39 cellular contexts compared by ENCODE assay signal in the genomic region with DNA sequence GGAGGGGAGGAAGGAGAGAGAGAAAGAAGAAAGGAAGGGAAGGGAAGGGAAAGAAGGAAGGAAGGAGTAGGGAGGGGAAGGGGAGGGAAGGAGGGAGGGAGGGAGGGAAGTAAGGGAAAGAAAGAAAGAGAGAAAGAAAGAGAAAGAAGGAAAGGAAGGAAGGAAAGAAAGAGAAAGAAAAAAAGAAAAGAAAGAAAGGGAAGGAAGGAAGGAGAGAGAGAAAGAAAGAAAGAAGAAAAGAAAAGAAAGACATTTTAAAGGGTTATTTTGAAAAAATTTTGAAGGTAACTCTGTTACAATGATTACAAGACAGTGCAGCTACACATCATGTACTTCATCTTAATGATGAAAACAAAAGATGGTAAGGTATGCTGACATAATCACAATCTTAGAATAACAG. TPM values are rescaled to one million over a fixed set of nuclear protein-coding genes. Genes with fewer than 3 reads are reported as not detected.
"Had no signal": no experiment of that assay in that cellular context is flagged by ENCODE, and none has a peak within 500 bp of the region (broad histone marks: within the 10 kb centered on the region; RNA-seq: fewer than 3 reads in every experiment).

No MANE protein-coding gene starts in this region.

- DNase-seq: activated effector memory CD4-positive, alpha-beta T cell treated with anti-CD3 and anti-CD28 coated beads, Interleukin-2, amount 50 U/mL, for 16 hours; activated effector memory CD4-positive, alpha-beta T cell treated with Interleukin-2 at 50 U/mL for 16 hours; activated gamma-delta T cell; activated gamma-delta T cell treated with Interleukin-2 at 50 U/mL for 16 hours; activated naive CD4-positive, alpha-beta T cell; activated naive CD4-positive, alpha-beta T cell treated with anti-CD3 and anti-CD28 coated beads for 36 hours; activated naive CD4-positive, alpha-beta T cell treated with anti-CD3 and anti-CD28 coated beads, Interleukin-2, amount 10 ng/mL, durations not matched to agents 7 days and 5 days; activated naive CD4-positive, alpha-beta T cell treated with anti-CD3 and anti-CD28 coated beads, Interleukin-2, amount 50 U/mL, for 16 hours; activated naive CD4-positive, alpha-beta T cell treated with Interleukin-2 at 50 U/mL for 16 hours; activated naive CD8-positive, alpha-beta T cell treated with anti-CD3 and anti-CD28 coated beads, Interleukin-2, amount 10 ng/mL, durations not matched to agents 7 days and 5 days; activated naive CD8-positive, alpha-beta T cell treated with anti-CD3 and anti-CD28 coated beads, Interleukin-2, amount 50 U/mL, for 24 hours; activated T-cell treated with anti-CD3 and anti-CD28 coated beads, Interleukin-2, amount 50 U/mL, for 24 hours; activated T-cell treated with anti-CD3 and anti-CD28 coated beads, Interleukin-2, amount 50 U/mL, for 4 hours; activated T-cell treated with anti-CD3 and anti-CD28 coated beads, Interleukin-2, amount 50 U/mL, for 48 hours; activated T-cell treated with anti-CD3 and anti-CD28 coated beads, Interleukin-2, amount 50 U/mL, for 72 hours; adrenal gland; amniotic stem cell; amygdala; anterior cingulate cortex; aorta; body of pancreas; brain microvascular endothelial cell; caudate nucleus; central memory CD4-positive, alpha-beta T cell; cerebellar nuclear complex had no signal

- H3K36me3 Mint-ChIP-seq: activated naive CD4-positive, alpha-beta T cell treated with anti-CD3 and anti-CD28 coated beads, Interleukin-2, amount 10 ng/mL, durations not matched to agents 7 days and 5 days; activated naive CD8-positive, alpha-beta T cell treated with anti-CD3 and anti-CD28 coated beads, Interleukin-2, amount 10 ng/mL, durations not matched to agents 7 days and 5 days had no signal

- H3K27ac Mint-ChIP-seq: activated naive CD4-positive, alpha-beta T cell treated with anti-CD3 and anti-CD28 coated beads for 36 hours; activated naive CD4-positive, alpha-beta T cell treated with anti-CD3 and anti-CD28 coated beads, Interleukin-2, amount 10 ng/mL, durations not matched to agents 7 days and 5 days; activated naive CD4-positive, alpha-beta T cell treated with anti-CD3 and anti-CD28 coated beads, Interleukin-2, amount 50 U/mL, for 24 hours; activated naive CD4-positive, alpha-beta T cell treated with anti-CD3 and anti-CD28 coated beads, Interleukin-2, amount 50 U/mL, for 72 hours; activated naive CD8-positive, alpha-beta T cell; activated naive CD8-positive, alpha-beta T cell treated with anti-CD3 and anti-CD28 coated beads, Interleukin-2, amount 10 ng/mL, durations not matched to agents 7 days and 5 days; activated naive CD8-positive, alpha-beta T cell treated with anti-CD3 and anti-CD28 coated beads, Interleukin-2, amount 50 U/mL, for 24 hours; activated T-cell treated with anti-CD3 and anti-CD28 coated beads, Interleukin-2, amount 50 U/mL, for 24 hours; activated T-cell treated with anti-CD3 and anti-CD28 coated beads, Interleukin-2, amount 50 U/mL, for 72 hours; activated T-helper 1 cell treated with anti-CD3 and anti-CD28 coated beads, Interleukin-12 subunit alpha, Interleukin-12 subunit beta, Interleukin-2, Interleukin-4 antibody, amounts not matched to agents 30 ng/mL and 10 ng/mL and 1 ng/mL, durations not matched to agents 14 hours and 24 hours and 36 hours; activated T-helper 17 cell treated with anti-CD3 and anti-CD28 coated beads, Interleukin-2, amount 50 U/mL, for 72 hours; activated T-helper 2 cell treated with anti-CD3 and anti-CD28 coated beads, Interferon-gamma antibody, Interleukin-2, Interleukin-4, amounts not matched to agents 10 μg/mL and 5 μg/mL and 100 μg/mL, durations not matched to agents 14 hours and 24 hours and 36 hours; brain had no signal

- ATAC-seq: activated naive CD4-positive, alpha-beta T cell treated with anti-CD3 and anti-CD28 coated beads, Interleukin-2, amount 50 U/mL, for 72 hours; activated naive CD8-positive, alpha-beta T cell treated with anti-CD3 and anti-CD28 coated beads, Interleukin-2, amount 50 U/mL, for 24 hours; activated T-cell treated with anti-CD3 and anti-CD28 coated beads, Interleukin-2, amount 50 U/mL, for 4 hours; activated T-cell treated with anti-CD3 and anti-CD28 coated beads, Interleukin-2, amount 50 U/mL, for 72 hours; activated T-helper 17 cell treated with anti-CD3 and anti-CD28 coated beads, Interleukin-2, amount 50 U/mL, for 72 hours; body of pancreas had no signal

- H3K27me3 ChIP-seq: ascending aorta, body of pancreas, brain microvascular endothelial cell had no signal

- H3K9me3 ChIP-seq: adrenal gland, ascending aorta, body of pancreas, breast epithelium had no signal

- H3K36me3 ChIP-seq: adrenal gland, ascending aorta, brain microvascular endothelial cell, breast epithelium, cardiac muscle cell had no signal

- FAIRE-seq: astrocyte, bronchial epithelial cell, colon had no signal

- H3K27ac ChIP-seq: adrenal gland, ascending aorta, body of pancreas, brain microvascular endothelial cell, breast epithelium, cardiac muscle cell had no signal

- H3K4me3 ChIP-seq: adrenal gland, ascending aorta, body of pancreas, breast epithelium, cardiac muscle cell had no signal

- H3K4me1 ChIP-seq: adrenal gland, breast epithelium had no signal

- H3K9me3 Mint-ChIP-seq: activated naive CD4-positive, alpha-beta T cell treated with anti-CD3 and anti-CD28 coated beads for 36 hours; activated naive CD4-positive, alpha-beta T cell treated with anti-CD3 and anti-CD28 coated beads, Interleukin-2, amount 10 ng/mL, durations not matched to agents 7 days and 5 days; activated naive CD4-positive, alpha-beta T cell treated with anti-CD3 and anti-CD28 coated beads, Interleukin-2, amount 50 U/mL, for 24 hours; activated naive CD4-positive, alpha-beta T cell treated with anti-CD3 and anti-CD28 coated beads, Interleukin-2, amount 50 U/mL, for 72 hours; activated T-cell treated with anti-CD3 and anti-CD28 coated beads, Interleukin-2, amount 50 U/mL, for 24 hours; activated T-cell treated with anti-CD3 and anti-CD28 coated beads, Interleukin-2, amount 50 U/mL, for 72 hours; activated T-helper 17 cell treated with anti-CD3 and anti-CD28 coated beads, Interleukin-2, amount 50 U/mL, for 72 hours; central memory CD8-positive, alpha-beta T cell had no signal

- H3K4me3 Mint-ChIP-seq: activated naive CD4-positive, alpha-beta T cell treated with anti-CD3 and anti-CD28 coated beads for 36 hours; activated naive CD4-positive, alpha-beta T cell treated with anti-CD3 and anti-CD28 coated beads, Interleukin-2, amount 10 ng/mL, durations not matched to agents 7 days and 5 days; activated naive CD4-positive, alpha-beta T cell treated with anti-CD3 and anti-CD28 coated beads, Interleukin-2, amount 50 U/mL, for 24 hours; activated naive CD8-positive, alpha-beta T cell; activated naive CD8-positive, alpha-beta T cell treated with anti-CD3 and anti-CD28 coated beads, Interleukin-2, amount 10 ng/mL, durations not matched to agents 7 days and 5 days; activated naive CD8-positive, alpha-beta T cell treated with anti-CD3 and anti-CD28 coated beads, Interleukin-2, amount 50 U/mL, for 24 hours; activated T-cell treated with anti-CD3 and anti-CD28 coated beads, Interleukin-2, amount 50 U/mL, for 24 hours; activated T-cell treated with anti-CD3 and anti-CD28 coated beads, Interleukin-2, amount 50 U/mL, for 4 hours; activated T-cell treated with anti-CD3 and anti-CD28 coated beads, Interleukin-2, amount 50 U/mL, for 72 hours; activated T-helper 17 cell treated with anti-CD3 and anti-CD28 coated beads, Interleukin-2, amount 50 U/mL, for 72 hours; brain; central memory CD8-positive, alpha-beta T cell had no signal

RNA-seq across cellular contexts. Expression of a gene that starts 3.9 kb away (rescaled TPM):
- total RNA-seq: activated T-helper 1 cell treated with anti-CD3 and anti-CD28 coated beads, Interleukin-12 subunit alpha, Interleukin-12 subunit beta, Interleukin-2, Interleukin-4 antibody, amounts not matched to agents 30 ng/mL and 10 ng/mL and 1 ng/mL, durations not matched to agents 14 hours and 24 hours and 36 hours; activated T-helper 2 cell treated with anti-CD3 and anti-CD28 coated beads, Interferon-gamma antibody, Interleukin-2, Interleukin-4, amounts not matched to agents 10 μg/mL and 5 μg/mL and 100 μg/mL, durations not matched to agents 14 hours and 24 hours and 36 hours; ascending aorta had no signal
